In genomic region chr21:37380349-37381323, GRCh38 we compare ENCODE assay signal across 9 cellular contexts. TPM values are rescaled to one million over a fixed set of nuclear protein-coding genes. Genes with fewer than 3 reads are reported as not detected.
DNase-seq lines count a peak whose midpoint lies in the region; ATAC-seq and TF ChIP-seq lines count a peak whose summit lies in the region.
"Had no signal": no experiment of that assay in that cellular context is flagged by ENCODE, and none has a peak within 500 bp of the region (broad histone marks: within the 10 kb centered on the region; RNA-seq: fewer than 3 reads in every experiment).

No MANE protein-coding gene starts in this region.

- peaks cover 70% of the 10 kb centered on the region for H3K4me1 Mint-ChIP-seq in GM23338
- H3K4me1 Mint-ChIP-seq in neural crest cell = peaks cover 63% of the 10 kb centered on the region

- peaks cover 100% of the 10 kb centered on the region for H3K79me2 ChIP-seq in GM23338 (replicated peaks; ENCODE audit: insufficient read depth)

- H3K27me3 ChIP-seq in GM23338 (ENCODE audit: insufficient read depth) = no peaks in the 10 kb centered on the region
- H3K27me3 ChIP-seq: brain microvascular endothelial cell had no signal

- peak overlapping the region; percentile 50 for H3K27ac ChIP-seq in GM23338 (ENCODE audit: low read depth)
- H3K27ac ChIP-seq in epithelial cell of prostate = peak overlapping the region; percentile 47
- H3K27ac ChIP-seq: brain microvascular endothelial cell had no signal

- TF ChIP-seq CTCF in GM23338 (conservative IDR thresholded peaks at IDR 0.05; ENCODE audit: low read depth in 2 of 2) = no peak
- TF ChIP-seq CTCF in neural crest cell (conservative IDR thresholded peaks at IDR 0.05) = no peak
- TF ChIP-seq CTCF in GM20000 (IDR thresholded peaks at IDR 0.05; ENCODE audit: extremely low read depth, missing control alignments) = no peak

- H3K36me3 ChIP-seq in GM23338 (ENCODE audit: insufficient read depth) = no peaks in the 10 kb centered on the region
- H3K36me3 ChIP-seq: brain microvascular endothelial cell had no signal

- peak overlapping the region; percentile 3 for H3K4me3 ChIP-seq in GM23338

- H3K9me3 Mint-ChIP-seq in GM23338 = no peaks in the 10 kb centered on the region
- H3K9me3 Mint-ChIP-seq in neural crest cell = peaks cover 2% of the 10 kb centered on the region

- H3K4me3 Mint-ChIP-seq in GM23338 (peak overlapping the region; percentile 17; the same call in 1 of the 3 replicates), neural crest cell (no peak overlapping the region)

- peaks cover 81% of the 10 kb centered on the region for H4K20me1 ChIP-seq in GM23338 (replicated peaks; ENCODE audit: insufficient read depth)

- H2AFZ ChIP-seq in GM23338 = no peak overlapping the region

- H3K36me3 Mint-ChIP-seq in GM23338 (ENCODE audit: low read depth) (no peaks in the 10 kb centered on the region), neural crest cell (ENCODE audit: low read depth) (no peaks in the 10 kb centered on the region)

- peak overlapping the region; percentile 36 for H3K4me2 ChIP-seq in GM23338

- H3F3A ChIP-seq in GM23338 (replicated peaks; ENCODE audit: low read depth) = no peaks in the 10 kb centered on the region

- H3K4me1 ChIP-seq in GM23338 (ENCODE audit: insufficient read depth) = peaks cover 50% of the 10 kb centered on the region

- H3K9me2 ChIP-seq in GM23338 (ENCODE audit: insufficient read depth) = 0 out of 2 replicates have a peak, but pooled peaks cover 3% of the 10 kb centered on the region

- peak; percentile 79 for ATAC-seq in GM23338
- ATAC-seq in HG03025 (IDR thresholded peaks at IDR 0.05; ENCODE audit: low FRiP score, unreplicated experiment) = no peak

- DNase-seq in GM23338 (ENCODE audit: low spot score) = peak; percentile 60
- DNase-seq in NCI-H2196 (lab: John Stamatoyannopoulos, UW; ENCODE audit: unreplicated experiment) = peak; percentile 50
- no peak for DNase-seq in epithelial cell of prostate (ENCODE audit: low read depth, low spot score)
- no peak for DNase-seq in neural crest cell (ENCODE audit: low read depth, low spot score)
- DNase-seq in GM20000 (ENCODE audit: low spot score) = no peak
- DNase-seq in activated CD4-positive, alpha-beta T cell treated with anti-CD3 and anti-CD28 coated beads for 48 hours = no peak
- DNase-seq: brain microvascular endothelial cell, T1000 had no signal

- H3K27ac Mint-ChIP-seq in GM23338 = peak overlapping the region; percentile 79
- H3K27ac Mint-ChIP-seq in neural crest cell (ENCODE audit: unreplicated experiment) = peak overlapping the region; percentile 14

- H3K27me3 Mint-ChIP-seq in GM23338 (ENCODE audit: insufficient read depth, low read depth, poor library complexity) (peaks cover 5% of the 10 kb centered on the region), neural crest cell (ENCODE audit: low read depth) (no peaks in the 10 kb centered on the region)

TF ChIP-seq in GM23338, 12 proteins besides CTCF, POLR2A, EP300 and RAD21:
- no peak for TF ChIP-seq JUNB (IDR thresholded peaks at IDR 0.05; ENCODE audit: unreplicated experiment)
- TF ChIP-seq, protein P1, sequence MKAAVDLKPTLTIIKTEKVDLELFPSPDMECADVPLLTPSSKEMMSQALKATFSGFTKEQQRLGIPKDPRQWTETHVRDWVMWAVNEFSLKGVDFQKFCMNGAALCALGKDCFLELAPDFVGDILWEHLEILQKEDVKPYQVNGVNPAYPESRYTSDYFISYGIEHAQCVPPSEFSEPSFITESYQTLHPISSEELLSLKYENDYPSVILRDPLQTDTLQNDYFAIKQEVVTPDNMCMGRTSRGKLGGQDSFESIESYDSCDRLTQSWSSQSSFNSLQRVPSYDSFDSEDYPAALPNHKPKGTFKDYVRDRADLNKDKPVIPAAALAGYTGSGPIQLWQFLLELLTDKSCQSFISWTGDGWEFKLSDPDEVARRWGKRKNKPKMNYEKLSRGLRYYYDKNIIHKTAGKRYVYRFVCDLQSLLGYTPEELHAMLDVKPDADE (IDR thresholded peaks at IDR 0.05) = no peak
- TF ChIP-seq NANOG (IDR thresholded peaks at IDR 0.05; ENCODE audit: borderline replicate concordance) = no peak
- TF ChIP-seq, protein P2, sequence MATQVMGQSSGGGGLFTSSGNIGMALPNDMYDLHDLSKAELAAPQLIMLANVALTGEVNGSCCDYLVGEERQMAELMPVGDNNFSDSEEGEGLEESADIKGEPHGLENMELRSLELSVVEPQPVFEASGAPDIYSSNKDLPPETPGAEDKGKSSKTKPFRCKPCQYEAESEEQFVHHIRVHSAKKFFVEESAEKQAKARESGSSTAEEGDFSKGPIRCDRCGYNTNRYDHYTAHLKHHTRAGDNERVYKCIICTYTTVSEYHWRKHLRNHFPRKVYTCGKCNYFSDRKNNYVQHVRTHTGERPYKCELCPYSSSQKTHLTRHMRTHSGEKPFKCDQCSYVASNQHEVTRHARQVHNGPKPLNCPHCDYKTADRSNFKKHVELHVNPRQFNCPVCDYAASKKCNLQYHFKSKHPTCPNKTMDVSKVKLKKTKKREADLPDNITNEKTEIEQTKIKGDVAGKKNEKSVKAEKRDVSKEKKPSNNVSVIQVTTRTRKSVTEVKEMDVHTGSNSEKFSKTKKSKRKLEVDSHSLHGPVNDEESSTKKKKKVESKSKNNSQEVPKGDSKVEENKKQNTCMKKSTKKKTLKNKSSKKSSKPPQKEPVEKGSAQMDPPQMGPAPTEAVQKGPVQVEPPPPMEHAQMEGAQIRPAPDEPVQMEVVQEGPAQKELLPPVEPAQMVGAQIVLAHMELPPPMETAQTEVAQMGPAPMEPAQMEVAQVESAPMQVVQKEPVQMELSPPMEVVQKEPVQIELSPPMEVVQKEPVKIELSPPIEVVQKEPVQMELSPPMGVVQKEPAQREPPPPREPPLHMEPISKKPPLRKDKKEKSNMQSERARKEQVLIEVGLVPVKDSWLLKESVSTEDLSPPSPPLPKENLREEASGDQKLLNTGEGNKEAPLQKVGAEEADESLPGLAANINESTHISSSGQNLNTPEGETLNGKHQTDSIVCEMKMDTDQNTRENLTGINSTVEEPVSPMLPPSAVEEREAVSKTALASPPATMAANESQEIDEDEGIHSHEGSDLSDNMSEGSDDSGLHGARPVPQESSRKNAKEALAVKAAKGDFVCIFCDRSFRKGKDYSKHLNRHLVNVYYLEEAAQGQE (IDR thresholded peaks at IDR 0.05; ENCODE audit: unreplicated experiment) = no peak
- no peak for TF ChIP-seq POLR2AphosphoS5 (IDR thresholded peaks at IDR 0.05; ENCODE audit: low read depth)
- TF ChIP-seq EZH2 (IDR thresholded peaks at IDR 0.05; ENCODE audit: low read depth, unreplicated experiment) = no peak

RNA-seq across cellular contexts. Expression of gene DYRK1A, which starts 14.1 kb away (rescaled TPM):
- 82.9 and 84.7 TPM in 2 replicates for total RNA-seq in GM23338 (2014; rRNA removed; shearing (Covaris generic))
- polyA plus RNA-seq in GM23338 (2016; fragmentation: Nextera tagmentation; extraction: Ambion mirVana) = 10.3 and 11.0 TPM in 2 replicates
- 73.5 and 77.0 TPM in 2 replicates for total RNA-seq in neural crest cell

Comparison
In these comparisons a context has a peak if more than half of its experiments do, and no peak if none do; other contexts are left out.
1. DNase-seq: peak in GM23338 (single experiment) and NCI-H2196 (single experiment); none in epithelial cell of prostate (single experiment), neural crest cell (single experiment), GM20000 (single experiment) and activated CD4-positive, alpha-beta T cell treated with anti-CD3 and anti-CD28 coated beads for 48 hours (single experiment).